8 cellular contexts compared by ENCODE assay signal in the genomic region with DNA sequence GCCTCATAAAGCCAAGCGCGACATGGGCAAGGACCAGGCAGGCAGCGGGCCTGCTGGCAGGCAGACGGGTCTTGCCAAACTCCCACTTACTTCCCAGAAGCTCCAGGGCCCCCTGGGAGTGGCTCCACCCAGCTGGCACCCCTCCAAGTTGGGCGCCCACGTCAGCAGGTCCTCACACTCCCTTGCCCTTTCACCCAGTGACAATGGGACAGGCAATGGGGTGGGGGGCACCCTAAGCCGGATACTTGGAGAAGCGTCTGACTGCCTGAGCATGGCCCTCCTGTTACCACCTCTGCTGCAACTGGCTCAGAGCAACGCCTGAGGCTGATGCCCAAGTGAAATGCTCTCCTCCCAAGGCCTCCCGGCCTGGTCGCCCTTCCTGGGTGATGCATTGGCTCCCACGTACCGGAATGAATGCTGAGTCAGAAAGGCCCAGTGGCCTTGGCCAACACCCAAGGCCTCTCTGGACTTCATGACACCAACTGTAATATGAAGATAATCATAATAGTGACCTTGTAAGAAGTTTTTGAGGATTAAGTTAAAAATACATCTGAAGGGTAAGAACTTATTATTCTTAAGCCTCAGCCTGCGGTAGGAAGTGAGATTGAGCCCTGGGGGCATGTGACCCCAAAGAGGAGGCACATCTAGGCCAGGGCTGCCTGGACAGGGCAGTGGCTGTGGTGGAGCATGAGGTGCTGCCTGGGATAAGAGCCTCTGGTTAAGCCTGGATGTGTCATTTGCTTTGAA. TPM values are rescaled to one million over a fixed set of nuclear protein-coding genes. Genes with fewer than 3 reads are reported as not detected.
DNase-seq lines count a peak whose midpoint lies in the region; ATAC-seq and TF ChIP-seq lines count a peak whose summit lies in the region.

No MANE protein-coding gene starts in this region.

- no peak for TF ChIP-seq CTCF in gastrocnemius medialis (IDR thresholded peaks at IDR 0.05 in 4 of 5, conservative IDR thresholded peaks at IDR 0.05 in 1 of 5)

- peaks cover 37 to 60% of the 10 kb centered on the region in 2 donors for H3K4me1 ChIP-seq in gastrocnemius medialis

- in situ Hi-C loops in gastrocnemius medialis (cut with MboI; ENCODE audit: low sequenced_read_pairs in 4 of 4): no loop called here

- ATAC-seq in Right ventricle myocardium superior (ENCODE audit: poor library complexity) (peak; percentile 24), gastrocnemius medialis (peak; percentile 55 to 63)

- DNase-seq in GM03348 (ENCODE audit: low spot score) (peak; percentile 79), SW480 (ENCODE audit: low spot score) (peak; percentile 57), Right ventricle myocardium superior (peak; percentile 77), gastrocnemius medialis (peak; percentile 34 to 93), cerebellar nuclear complex (lab: John Stamatoyannopoulos, UW) (no peak), SIG-M5 (lab: John Stamatoyannopoulos, UW) (no peak), KG1 (lab: John Stamatoyannopoulos, UW) (no peak)
- DNase-seq in stimulated activated CD4-positive, alpha-beta T cell treated with anti-CD3 and anti-CD28 coated beads, Interleukin-2, amount 100 ng/mL, for 24 hours: no peak

- intact Hi-C loops in Right ventricle myocardium superior (cut with DNase I) (no loop called here), gastrocnemius medialis (cut with DNase I; ENCODE audit: low total_unique reads) (no loop called here)

- H3K9me3 ChIP-seq in gastrocnemius medialis: no peaks in the 10 kb centered on the region

- H3K36me3 ChIP-seq in gastrocnemius medialis: no peaks in the 10 kb centered on the region

- H3K4me3 ChIP-seq in gastrocnemius medialis: no peak overlapping the region

- H3K27me3 ChIP-seq in gastrocnemius medialis: peaks cover 0 to 7% (median 3%) of the 10 kb centered on the region in 3 donors

- no peak for TF ChIP-seq POLR2A in gastrocnemius medialis (IDR thresholded peaks at IDR 0.05)

- H3K27ac ChIP-seq in gastrocnemius medialis: peak overlapping the region; percentile 64 to 91 (median 80)

RNA-seq across cellular contexts. Expression of gene KCNK3, which starts 31.7 kb away (rescaled TPM):
- total RNA-seq in Right ventricle myocardium superior (2.7 TPM), gastrocnemius medialis (10 to 100 TPM in 1 of 4 donors, 1 to 10 TPM in 1, under 1 TPM in 2; 0.80 to 11.6 (median 1.2) TPM)

RNA-seq across cellular contexts. Expression of gene SLC35F6, which starts 39.9 kb away (rescaled TPM):
- 18.3 TPM for total RNA-seq in Right ventricle myocardium superior
- 10 to 100 TPM; 37.8 to 54.5 (median 45.9) TPM for total RNA-seq in gastrocnemius medialis

Comparison
In these comparisons a context has a peak if more than half of its experiments do, and no peak if none do; other contexts are left out.
1. DNase-seq: peak in GM03348 (single experiment), SW480 (single experiment), Right ventricle myocardium superior (single experiment) and gastrocnemius medialis (2 of 2); none in cerebellar nuclear complex (0 of 2), stimulated activated CD4-positive, alpha-beta T cell treated with anti-CD3 and anti-CD28 coated beads, Interleukin-2, amount 100 ng/mL, for 24 hours (0 of 2), SIG-M5 (single experiment) and KG1 (single experiment).